ENCODE assay signal across 21 cellular contexts in genomic region chr3:5233026-5233425, GRCh38. TPM values are rescaled to one million over a fixed set of nuclear protein-coding genes. Genes with fewer than 3 reads are reported as not detected.
DNase-seq lines count a peak whose midpoint lies in the region; ATAC-seq, FAIRE-seq and TF ChIP-seq lines count a peak whose summit lies in the region.
"Had no signal": no experiment of that assay in that cellular context is flagged by ENCODE, and none has a peak within 500 bp of the region (broad histone marks: within the 10 kb centered on the region; RNA-seq: fewer than 3 reads in every experiment).

No MANE protein-coding gene starts in this region.

- no peak overlapping the region for H2BK20ac ChIP-seq in IMR-90 (ENCODE audit: low read depth, low read length)

- no peak overlapping the region for H4K8ac ChIP-seq in IMR-90 (ENCODE audit: low read depth in 2 of 2, low read length in 2 of 2)
- H4K8ac ChIP-seq in neuronal stem cell (ENCODE audit: low read depth, low read length): peak overlapping the region; percentile 19

- POLR2A ChIA-PET in AG04450 (lab: Yijun Ruan, JAX) (no interaction called here), IMR-90 (lab: Charles Lee; ENCODE audit: unreplicated experiment) (no interaction called here), A673 (lab: Charles Lee; ENCODE audit: low non-redundant PET) (no interaction called here)

- H3K4me1 ChIP-seq in IMR-90 (ENCODE audit: control insufficient read depth, insufficient read depth, low read length): no peaks in the 10 kb centered on the region
- peaks cover 0 to 3% of the 10 kb centered on the region in 2 donors for H3K4me1 ChIP-seq in neuronal stem cell (ENCODE audit: control insufficient read depth in 2 of 2, insufficient read depth in 1 of 2, low read depth in 1 of 2, low read length in 2 of 2)
- no peaks in the 10 kb centered on the region for H3K4me1 ChIP-seq in A673 (ENCODE audit: insufficient read depth, low read length, poor library complexity, severe bottlenecking)
- H3K4me1 ChIP-seq: HAP-1 had no signal

- H3K4me2 ChIP-seq in IMR-90 (ENCODE audit: low read depth, low read length) (no peak overlapping the region), neuronal stem cell (ENCODE audit: insufficient read depth, low read length, poor library complexity, severe bottlenecking) (no peak overlapping the region)
- H3K4me2 ChIP-seq: KMS-11 had no signal

- H2AFZ ChIP-seq in IMR-90 (replicated peaks; ENCODE audit: low read length, poor library complexity): peak overlapping the region; percentile 41
- no peak overlapping the region for H2AFZ ChIP-seq in neuronal stem cell (ENCODE audit: low read length)

- H3K56ac ChIP-seq in IMR-90 (ENCODE audit: extremely low read depth, insufficient read depth, low read length): no peak overlapping the region

- H3K4me3 ChIP-seq in AG04450 (ENCODE audit: low read depth, low read length): no peak overlapping the region
- H3K4me3 ChIP-seq in IMR-90 (ENCODE audit: insufficient read depth, low read depth, low read length): no peak overlapping the region
- H3K4me3 ChIP-seq in bronchial epithelial cell (ENCODE audit: low read depth, low read length): no peak overlapping the region
- no peak overlapping the region for H3K4me3 ChIP-seq in neuronal stem cell (ENCODE audit: low read length in 2 of 2)
- H3K4me3 ChIP-seq in dorsolateral prefrontal cortex: no peak overlapping the region
- H3K4me3 ChIP-seq in A673 (ENCODE audit: low read depth, low read length, poor library complexity, severe bottlenecking): no peak overlapping the region
- H3K4me3 ChIP-seq: HAP-1 had no signal

- CTCF ChIA-PET in AG04450 (lab: Charles Lee) (interaction anchor here (0.6 to 1.0 kb wide), 2 partner anchors 14 to 56 kb away, joined by 3 read pairs; no protein-coding TSS in a partner anchor), IMR-90 (lab: Yijun Ruan, JAX) (no interaction called here), A673 (lab: Charles Lee) (no interaction called here)

- no peak overlapping the region for H2AK9ac ChIP-seq in IMR-90 (replicated peaks; ENCODE audit: low read depth, low read length, poor library complexity)

- in situ Hi-C loops in IMR-90 (cut with MboI; ENCODE audit: low sequenced_read_pairs): no loop called here

- no peaks in the 10 kb centered on the region for H3K9me1 ChIP-seq in IMR-90 (ENCODE audit: insufficient read depth, low read length)

- H3K9ac ChIP-seq in IMR-90 (ENCODE audit: low read depth, low read length) (no peak overlapping the region), neuronal stem cell (ENCODE audit: low read depth, low read length, poor library complexity) (no peak overlapping the region)
- H3K9ac ChIP-seq: KMS-11 had no signal

- H3K36me3 ChIP-seq in IMR-90 (ENCODE audit: control insufficient read depth, insufficient read depth, low read length) (no peaks in the 10 kb centered on the region), bronchial epithelial cell (ENCODE audit: control insufficient read depth, insufficient read depth, low read length) (no peaks in the 10 kb centered on the region), neuronal stem cell (replicated peaks in 1 of 2; ENCODE audit: control insufficient read depth in 2 of 2, insufficient read depth in 2 of 2, low read length in 2 of 2) (no peaks in the 10 kb centered on the region), A673 (ENCODE audit: insufficient read depth, low read length, poor library complexity, severe bottlenecking) (no peaks in the 10 kb centered on the region)
- H3K36me3 ChIP-seq: HAP-1 had no signal

- DNase-seq in AG04450 (ENCODE audit: low read depth, low spot score) (no peak), IMR-90 (no peak), bronchial epithelial cell (ENCODE audit: low read depth) (no peak), neuronal stem cell (ENCODE audit: low spot score) (no peak), dorsolateral prefrontal cortex (no peak), A673 (ENCODE audit: low spot score) (no peak)
- DNase-seq: ACHN; AML-193; CD4-positive, alpha-beta T cell; DMS79; GDM1; GOT3 had no signal

- H3K9me3 ChIP-seq in AG04450 (ENCODE audit: control insufficient read depth, insufficient read depth, low read length): no peaks in the 10 kb centered on the region
- no peaks in the 10 kb centered on the region for H3K9me3 ChIP-seq in IMR-90 (ENCODE audit: control insufficient read depth, insufficient read depth, low read length)
- no peaks in the 10 kb centered on the region for H3K9me3 ChIP-seq in neuronal stem cell (replicated peaks in 1 of 2; ENCODE audit: control insufficient read depth in 2 of 2, insufficient read depth in 1 of 2, low read depth in 1 of 2, low read length in 2 of 2)
- H3K9me3 ChIP-seq in A673 (ENCODE audit: low read depth, low read length, poor library complexity, severe bottlenecking): no peaks in the 10 kb centered on the region
- H3K9me3 ChIP-seq: Caco-2, HAP-1 had no signal

- TF ChIP-seq RAD21 in IMR-90 (IDR thresholded peaks at IDR 0.05; ENCODE audit: low read length): no peak

- no peak overlapping the region for H3K18ac ChIP-seq in IMR-90 (ENCODE audit: low read depth, low read length)
- H3K18ac ChIP-seq in neuronal stem cell (ENCODE audit: low read length): peak overlapping the region; percentile 76

- no peak overlapping the region for H4K5ac ChIP-seq in IMR-90 (ENCODE audit: low read depth, low read length)

- H3K14ac ChIP-seq in IMR-90 (replicated peaks; ENCODE audit: low read depth, low read length) (no peak overlapping the region), neuronal stem cell (ENCODE audit: low read length) (no peak overlapping the region)

- TF ChIP-seq CTCF in AG04450 (IDR thresholded peaks at IDR 0.05; ENCODE audit: low read depth, low read length) (no peak), IMR-90 (conservative IDR thresholded peaks at IDR 0.05; ENCODE audit: low read depth, low read length) (no peak), bronchial epithelial cell (IDR thresholded peaks at IDR 0.05; ENCODE audit: insufficient read depth, low read length, severe bottlenecking) (no peak), dorsolateral prefrontal cortex (IDR thresholded peaks at IDR 0.05 in 54 of 56, conservative IDR thresholded peaks at IDR 0.05 in 2 of 56; ENCODE audit: low read depth in 1 of 56, partially characterized antibody in 56 of 56) (no peak), A673 (conservative IDR thresholded peaks at IDR 0.05; ENCODE audit: low read depth, low read length) (no peak)

- no peak overlapping the region for H2BK120ac ChIP-seq in IMR-90 (ENCODE audit: low read depth, low read length)
- no peak overlapping the region for H2BK120ac ChIP-seq in neuronal stem cell (ENCODE audit: low read depth, low read length)

- H2BK15ac ChIP-seq in IMR-90 (ENCODE audit: low read depth, low read length) (no peak overlapping the region), neuronal stem cell (ENCODE audit: low read length) (no peak overlapping the region)

- no peak for ATAC-seq in IMR-90 (ENCODE audit: low read depth)
- no peak for ATAC-seq in HG03521 (IDR thresholded peaks at IDR 0.05; ENCODE audit: unreplicated experiment)

- H2BK12ac ChIP-seq in neuronal stem cell (ENCODE audit: low read length): no peak overlapping the region

- H3K79me1 ChIP-seq in IMR-90 (ENCODE audit: low read depth in 1 of 2, low read length in 2 of 2) (no peaks in the 10 kb centered on the region), neuronal stem cell (ENCODE audit: low read depth, low read length) (no peaks in the 10 kb centered on the region)

- peak; percentile 47 for FAIRE-seq in bronchial epithelial cell (lab: Jason Lieb, UNC)
- FAIRE-seq: D721Med, GM12892, GM18507, HTR-8/SVneo had no signal

- dilution Hi-C loops in IMR-90 (cut with HindIII; ENCODE audit: low sequenced_read_pairs, unreplicated experiment): no loop called here

- TF ChIP-seq POLR2A in IMR-90 (IDR thresholded peaks at IDR 0.05; ENCODE audit: low read depth, low read length): no peak

- intact Hi-C loops in IMR-90 (cut with micrococcal nuclease): no loop called here
- intact Hi-C loops in dorsolateral prefrontal cortex (cut with DNase I): no loop called here
- intact Hi-C loops in A673 (cut with micrococcal nuclease; ENCODE audit: unreplicated experiment): no loop called here

- H2AK5ac ChIP-seq in IMR-90 (ENCODE audit: low read depth, low read length) (no peak overlapping the region), neuronal stem cell (ENCODE audit: low read depth, low read length) (peak overlapping the region; percentile 56)

- H3K27ac ChIP-seq in AG04450 (ENCODE audit: low read depth, low read length) (peak overlapping the region; percentile 31), IMR-90 (ENCODE audit: insufficient read depth, low read length) (no peak overlapping the region), neuronal stem cell (replicated peaks; ENCODE audit: low read length) (no peak overlapping the region), dorsolateral prefrontal cortex (no peak overlapping the region), A673 (ENCODE audit: low read depth, low read length, poor library complexity, severe bottlenecking) (no peak overlapping the region)
- H3K27ac ChIP-seq: C4-2B, KMS-11 had no signal

- H2BK5ac ChIP-seq in IMR-90 (ENCODE audit: low read depth, low read length, poor library complexity, severe bottlenecking): no peak overlapping the region
- H2BK5ac ChIP-seq in neuronal stem cell (ENCODE audit: low read length): no peak overlapping the region

- H4K20me1 ChIP-seq in IMR-90 (ENCODE audit: insufficient read depth, low read length): no peaks in the 10 kb centered on the region

- H3K27me3 ChIP-seq in AG04450 (ENCODE audit: control insufficient read depth, insufficient read depth, low read length) (peaks cover 8% of the 10 kb centered on the region), IMR-90 (ENCODE audit: control insufficient read depth, insufficient read depth, low read length) (peaks cover 2% of the 10 kb centered on the region; the same call in 1 of the 2 replicates), bronchial epithelial cell (ENCODE audit: control insufficient read depth, insufficient read depth, low read length) (no peaks in the 10 kb centered on the region), neuronal stem cell (ENCODE audit: control insufficient read depth in 3 of 3, insufficient read depth in 3 of 3, low read depth in 1 of 3, low read length in 3 of 3) (no peaks in the 10 kb centered on the region), dorsolateral prefrontal cortex (peaks cover 0 to 3% (median 0%) of the 10 kb centered on the region in 45 donors), A673 (replicated peaks; ENCODE audit: insufficient read depth, low read depth, low read length, poor library complexity) (no peaks in the 10 kb centered on the region)

- no CpG with 5 or more reads among the region's 2 CpGs for WGBS in IMR-90 (ENCODE audit: extremely low coverage in 2 of 2, insufficient read length in 1 of 2), 2 experiments
- WGBS in neuronal stem cell (ENCODE audit: extremely low coverage in 2 of 2, insufficient read length in 2 of 2, insufficient replicate concordance in 1 of 2), 2 donors: no CpG with 5 or more reads among the region's 2 CpGs

- H3K23ac ChIP-seq in IMR-90 (ENCODE audit: low read depth, low read length): no peak overlapping the region
- H3K23ac ChIP-seq in neuronal stem cell (ENCODE audit: low read depth, low read length, poor library complexity): no peak overlapping the region

- H3K4ac ChIP-seq in IMR-90 (ENCODE audit: low read depth, low read length): no peak overlapping the region
- H3K4ac ChIP-seq in neuronal stem cell (ENCODE audit: low read length): no peak overlapping the region

- H4K91ac ChIP-seq in IMR-90 (ENCODE audit: insufficient read depth, low read depth, low read length): no peak overlapping the region
- no peak overlapping the region for H4K91ac ChIP-seq in neuronal stem cell (ENCODE audit: low read depth, low read length, poor library complexity)

- BruUV-seq in IMR-90 (replicated peaks; lab: Mats Ljungman, UMichigan): no TSS peak
- no TSS peak for BruUV-seq in A673 (replicated peaks; lab: Mats Ljungman, UMichigan)

RNA-seq across cellular contexts. Expression of gene EDEM1, which starts 45.5 kb away (rescaled TPM):
- polyA plus RNA-seq in AG04450 (2011; rRNA removed) (36.0 and 42.5 TPM in 2 replicates), IMR-90 (2012; rRNA removed) (19.9 and 27.0 TPM in 2 replicates)
- 47.1 and 50.6 TPM in 2 replicates for polyA minus RNA-seq in AG04450 (2011; rRNA and poly(A)+ RNA removed)
- total RNA-seq in IMR-90 (2012; rRNA removed) (20.8 and 23.5 TPM in 2 replicates), bronchial epithelial cell (37.6 and 47.2 TPM in 2 replicates), dorsolateral prefrontal cortex (10 to 100 TPM; 12.6 to 36.0 (median 23.0) TPM), A673 (2021) (31.4 and 32.1 TPM in 2 replicates)
- polyA plus RNA-seq in IMR-90 (2012; cell fraction: cytosol; rRNA removed): 9.4 and 12.3 TPM in 2 replicates
- 15.0 and 38.4 TPM in 2 replicates for polyA plus RNA-seq in IMR-90 (2012; cell fraction: nucleus; rRNA removed; ENCODE audit: low replicate concordance)
- polyA plus RNA-seq in neuronal stem cell (2013, experiment 1 of 2): 7.8 TPM
- polyA plus RNA-seq in neuronal stem cell (2013, experiment 2 of 2): 8.3 TPM
